In the genomic region with DNA sequence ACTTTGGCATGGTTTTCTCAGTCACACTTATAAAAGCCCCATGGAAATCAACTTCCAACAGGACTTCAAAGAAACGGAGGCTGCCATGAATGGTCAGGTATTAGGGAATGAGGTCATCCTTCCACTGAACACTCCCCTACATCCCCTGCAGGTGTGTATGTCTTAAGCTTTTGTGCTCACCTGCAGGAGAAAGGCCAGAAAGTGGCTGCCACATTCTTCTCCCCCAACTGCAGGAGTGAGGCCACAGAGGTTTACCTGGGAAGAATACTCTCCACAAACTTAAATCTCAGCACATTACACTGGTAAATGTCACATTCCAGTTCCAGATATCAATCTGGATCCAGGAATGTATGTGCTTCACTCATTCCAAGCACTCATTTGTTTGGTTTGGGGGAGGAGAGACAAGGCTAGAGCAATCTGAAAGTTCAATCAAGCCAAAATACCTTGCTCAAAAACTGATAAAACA, we compare ENCODE assay signal across 10 cellular contexts. TPM values are rescaled to one million over a fixed set of nuclear protein-coding genes. Genes with fewer than 3 reads are reported as not detected.
DNase-seq lines count a peak whose midpoint lies in the region; ATAC-seq and TF ChIP-seq lines count a peak whose summit lies in the region.
"Had no signal": no experiment of that assay in that cellular context is flagged by ENCODE, and none has a peak within 500 bp of the region (broad histone marks: within the 10 kb centered on the region; RNA-seq: fewer than 3 reads in every experiment).

No MANE protein-coding gene starts in this region.

- H3K4me2 ChIP-seq in skeletal muscle satellite cell (ENCODE audit: low read length) = peak overlapping the region; percentile 56

- no peak for TF ChIP-seq POLR2A in adrenal gland (IDR thresholded peaks at IDR 0.05)

- no peak for TF ChIP-seq CTCF in right atrium auricular region (IDR thresholded peaks at IDR 0.05)
- TF ChIP-seq CTCF in adrenal gland (IDR thresholded peaks at IDR 0.05) = no peak

- 27 to 80% (median 64%) methylated on average over 1 of the region's 1 CpG for WGBS in adrenal gland, 4 donors

- H3K9ac ChIP-seq in SK-N-MC (ENCODE audit: insufficient read length) (no peak overlapping the region), skeletal muscle satellite cell (ENCODE audit: low read depth, low read length) (peak overlapping the region; percentile 7)

- H3K27me3 ChIP-seq in right atrium auricular region (no peaks in the 10 kb centered on the region), skeletal muscle satellite cell (ENCODE audit: control insufficient read depth, insufficient read depth, low read length) (no peaks in the 10 kb centered on the region), adrenal gland (no peaks in the 10 kb centered on the region)

- H3K4me1 ChIP-seq in right atrium auricular region (peaks cover 0 to 22% of the 10 kb centered on the region in 2 donors), skeletal muscle satellite cell (ENCODE audit: control insufficient read depth, insufficient read depth, low read length) (peaks cover 16% of the 10 kb centered on the region), adrenal gland (replicated peaks in 1 of 2) (peaks cover 0 to 11% of the 10 kb centered on the region in 2 donors)
- H3K4me1 ChIP-seq: prostate gland had no signal

- peak; percentile 41 for DNase-seq in DMS53 (lab: John Stamatoyannopoulos, UW)
- no peak for DNase-seq in DMS53 treated with DMSO at 0.1 percent for 48 hours (lab: John Stamatoyannopoulos, UW; ENCODE audit: unreplicated experiment)
- DNase-seq in SK-N-MC (ENCODE audit: low read depth, low spot score) = no peak
- no peak for DNase-seq in right atrium auricular region (ENCODE audit: low spot score)
- no peak for DNase-seq in NCI-H1930 (lab: John Stamatoyannopoulos, UW)
- no peak for DNase-seq in adrenal gland

- H3K27ac ChIP-seq in SK-N-MC = peak overlapping the region; percentile 68; the same call in 1 of the 2 replicates
- peak overlapping the region; percentile 8 to 64 for H3K27ac ChIP-seq in right atrium auricular region
- peak overlapping the region in 1 of 5 donors; percentile 71 for H3K27ac ChIP-seq in adrenal gland
- H3K27ac ChIP-seq: prostate gland had no signal

- ATAC-seq in GM21367 (IDR thresholded peaks at IDR 0.05; ENCODE audit: unreplicated experiment) = no peak

- H3K4me3 ChIP-seq in SK-N-MC = peak overlapping the region; percentile 67
- H3K4me3 ChIP-seq in right atrium auricular region = no peak overlapping the region
- no peak overlapping the region for H3K4me3 ChIP-seq in skeletal muscle satellite cell (ENCODE audit: low read length)
- H3K4me3 ChIP-seq in adrenal gland = peak overlapping the region in 1 of 4 donors; percentile 7
- H3K4me3 ChIP-seq: prostate gland had no signal

- H3K36me3 ChIP-seq in SK-N-MC (ENCODE audit: insufficient read depth, low read length) (no peaks in the 10 kb centered on the region), right atrium auricular region (no peaks in the 10 kb centered on the region), skeletal muscle satellite cell (ENCODE audit: insufficient read depth, low read length) (no peaks in the 10 kb centered on the region), adrenal gland (replicated peaks in 1 of 2) (no peaks in the 10 kb centered on the region)
- H3K36me3 ChIP-seq: prostate gland had no signal

- H3K9me3 ChIP-seq in SK-N-MC (ENCODE audit: low read depth, low read length) (no peaks in the 10 kb centered on the region), right atrium auricular region (no peaks in the 10 kb centered on the region), skeletal muscle satellite cell (replicated peaks; ENCODE audit: low read length) (no peaks in the 10 kb centered on the region), adrenal gland (replicated peaks in 1 of 3) (no peaks in the 10 kb centered on the region)
- H3K9me3 ChIP-seq: prostate gland had no signal

- intact Hi-C loops in adrenal gland (cut with DNase I) = no loop called here

RNA-seq across cellular contexts. Expression of a gene that starts 15.5 kb away (rescaled TPM):
- total RNA-seq in right atrium auricular region (not detected), adrenal gland (under 1 TPM in 1 of 8 donors, not detected in 7; 0.14 TPM)
- total RNA-seq in skeletal muscle satellite cell (2012; rRNA removed) = under 0.01 TPM in 2 replicates
- polyA plus RNA-seq in adrenal gland = under 1 TPM in 1 of 3 donors, not detected in 2; 0.03 TPM
- total RNA-seq: A673 had no signal

RNA-seq across cellular contexts. Expression of a gene that starts 54.0 kb away (rescaled TPM):
- total RNA-seq in right atrium auricular region = 1,000 to 10,000 TPM; 1,780 to 2,397 TPM
- total RNA-seq in skeletal muscle satellite cell (2012; rRNA removed) = 6,299 and 7,116 TPM in 2 replicates
- total RNA-seq in adrenal gland = 1,000 to 10,000 TPM; 3,090 to 9,144 (median 3,958) TPM
- 1,000 to 10,000 TPM; 2,395 to 6,385 (median 6,130) TPM for polyA plus RNA-seq in adrenal gland
